Comparison of ENCODE assay signal across 1 cellular context in the genomic region with DNA sequence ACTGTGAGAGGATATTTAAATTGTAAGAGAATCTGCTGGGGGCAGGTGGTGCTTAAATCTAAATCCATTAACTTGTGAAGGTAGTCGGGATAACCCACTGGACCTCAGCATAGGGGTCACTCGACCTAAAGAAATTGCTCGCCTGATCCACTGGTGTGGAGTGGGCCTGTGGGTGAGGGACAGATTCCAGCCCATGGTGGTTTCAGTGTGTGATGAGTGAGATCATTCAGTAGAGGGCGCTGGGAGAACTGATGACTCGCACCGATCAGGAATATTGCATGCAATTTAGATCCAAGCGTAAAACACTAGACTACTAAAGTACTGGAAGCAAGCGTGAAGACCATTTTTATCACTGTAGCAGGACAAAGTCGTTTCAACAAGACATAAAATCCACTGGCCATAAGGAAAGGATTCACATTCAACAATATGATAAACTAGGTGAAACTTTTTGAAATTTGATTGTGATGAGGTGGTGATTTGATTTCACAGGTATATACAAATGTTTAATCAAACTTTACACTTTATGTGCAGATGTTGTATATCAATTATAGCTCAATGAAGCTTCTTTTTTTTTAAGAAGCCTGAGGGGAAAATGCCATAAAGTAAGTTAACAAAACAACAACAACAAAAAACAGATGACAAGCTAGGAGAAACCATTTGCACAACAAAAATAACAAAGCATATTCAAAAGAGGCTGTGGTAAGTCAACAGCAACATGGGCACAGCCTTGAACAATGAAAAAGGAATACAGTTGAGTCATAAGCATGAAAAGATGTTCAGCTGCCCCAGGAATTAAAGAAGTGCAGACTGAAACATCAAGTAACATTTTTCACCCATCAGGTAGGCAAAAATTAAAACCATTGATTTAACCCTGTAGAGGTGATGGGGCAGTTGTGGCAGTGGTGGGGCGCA.
TF ChIP-seq lines count a peak whose summit lies in the region.

No MANE protein-coding gene starts in this region.

TF ChIP-seq in SK-N-SH, 30 proteins besides CTCF, POLR2A, EP300 and RAD21 (continued from another document):
- TF ChIP-seq FOSL2 (IDR thresholded peaks at IDR 0.05; ENCODE audit: borderline replicate concordance, low read depth): no peak
- TF ChIP-seq, protein P1, sequence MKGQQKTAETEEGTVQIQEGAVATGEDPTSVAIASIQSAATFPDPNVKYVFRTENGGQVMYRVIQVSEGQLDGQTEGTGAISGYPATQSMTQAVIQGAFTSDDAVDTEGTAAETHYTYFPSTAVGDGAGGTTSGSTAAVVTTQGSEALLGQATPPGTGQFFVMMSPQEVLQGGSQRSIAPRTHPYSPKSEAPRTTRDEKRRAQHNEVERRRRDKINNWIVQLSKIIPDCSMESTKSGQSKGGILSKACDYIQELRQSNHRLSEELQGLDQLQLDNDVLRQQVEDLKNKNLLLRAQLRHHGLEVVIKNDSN (IDR thresholded peaks at IDR 0.05; ENCODE audit: borderline replicate concordance, low read depth): no peak
- no peak for TF ChIP-seq TCF12 (IDR thresholded peaks at IDR 0.05)
- no peak for TF ChIP-seq TAF1 (IDR thresholded peaks at IDR 0.05; ENCODE audit: borderline replicate concordance, low read depth, low read length)
- no peak for TF ChIP-seq RXRA (IDR thresholded peaks at IDR 0.05; ENCODE audit: borderline replicate concordance, low read depth)
- TF ChIP-seq GATA2 (CRISPR knock-in tag; IDR thresholded peaks at IDR 0.05): no peak
- peak; percentile 94 for TF ChIP-seq SMC3 (IDR thresholded peaks at IDR 0.05; ENCODE audit: low read depth, low read length)
- no peak for TF ChIP-seq GABPA (IDR thresholded peaks at IDR 0.05; ENCODE audit: low read depth)
- TF ChIP-seq FOXJ3 (CRISPR knock-in tag; IDR thresholded peaks at IDR 0.05): no peak
- TF ChIP-seq, protein P2, sequence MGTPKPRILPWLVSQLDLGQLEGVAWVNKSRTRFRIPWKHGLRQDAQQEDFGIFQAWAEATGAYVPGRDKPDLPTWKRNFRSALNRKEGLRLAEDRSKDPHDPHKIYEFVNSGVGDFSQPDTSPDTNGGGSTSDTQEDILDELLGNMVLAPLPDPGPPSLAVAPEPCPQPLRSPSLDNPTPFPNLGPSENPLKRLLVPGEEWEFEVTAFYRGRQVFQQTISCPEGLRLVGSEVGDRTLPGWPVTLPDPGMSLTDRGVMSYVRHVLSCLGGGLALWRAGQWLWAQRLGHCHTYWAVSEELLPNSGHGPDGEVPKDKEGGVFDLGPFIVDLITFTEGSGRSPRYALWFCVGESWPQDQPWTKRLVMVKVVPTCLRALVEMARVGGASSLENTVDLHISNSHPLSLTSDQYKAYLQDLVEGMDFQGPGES (IDR thresholded peaks at IDR 0.05; ENCODE audit: low read depth, low read length): no peak
- no peak for TF ChIP-seq POLR2AphosphoS5 (IDR thresholded peaks at IDR 0.05; ENCODE audit: low read depth, low read length)
- TF ChIP-seq MXI1 (IDR thresholded peaks at IDR 0.05; ENCODE audit: low read depth, low read length): peak; percentile 45; the same call in 1 of the 2 replicates
- no peak for TF ChIP-seq NRF1 (IDR thresholded peaks at IDR 0.05; ENCODE audit: low read depth, low read length)
- TF ChIP-seq, protein P3, sequence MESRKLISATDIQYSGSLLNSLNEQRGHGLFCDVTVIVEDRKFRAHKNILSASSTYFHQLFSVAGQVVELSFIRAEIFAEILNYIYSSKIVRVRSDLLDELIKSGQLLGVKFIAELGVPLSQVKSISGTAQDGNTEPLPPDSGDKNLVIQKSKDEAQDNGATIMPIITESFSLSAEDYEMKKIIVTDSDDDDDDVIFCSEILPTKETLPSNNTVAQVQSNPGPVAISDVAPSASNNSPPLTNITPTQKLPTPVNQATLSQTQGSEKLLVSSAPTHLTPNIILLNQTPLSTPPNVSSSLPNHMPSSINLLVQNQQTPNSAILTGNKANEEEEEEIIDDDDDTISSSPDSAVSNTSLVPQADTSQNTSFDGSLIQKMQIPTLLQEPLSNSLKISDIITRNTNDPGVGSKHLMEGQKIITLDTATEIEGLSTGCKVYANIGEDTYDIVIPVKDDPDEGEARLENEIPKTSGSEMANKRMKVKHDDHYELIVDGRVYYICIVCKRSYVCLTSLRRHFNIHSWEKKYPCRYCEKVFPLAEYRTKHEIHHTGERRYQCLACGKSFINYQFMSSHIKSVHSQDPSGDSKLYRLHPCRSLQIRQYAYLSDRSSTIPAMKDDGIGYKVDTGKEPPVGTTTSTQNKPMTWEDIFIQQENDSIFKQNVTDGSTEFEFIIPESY (IDR thresholded peaks at IDR 0.05; ENCODE audit: borderline replicate concordance, low read depth): no peak
- TF ChIP-seq EZH2phosphoT487 (IDR thresholded peaks at IDR 0.05; ENCODE audit: borderline replicate concordance, low read depth): no peak
